In genomic region chr3:30972449-30972848, GRCh38 we compare ENCODE assay signal across 27 cellular contexts.
"Had no signal": no experiment of that assay in that cellular context is flagged by ENCODE, and none has a peak within 500 bp of the region (broad histone marks: within the 10 kb centered on the region; RNA-seq: fewer than 3 reads in every experiment).

No MANE protein-coding gene starts in this region.

- H3K36me3 ChIP-seq: colonic mucosa, esophagus squamous epithelium, gastrocnemius medialis, gastroesophageal sphincter, heart left ventricle, heart right ventricle had no signal

- H3K27ac ChIP-seq: colonic mucosa, coronary artery, dorsolateral prefrontal cortex, epithelial cell of prostate, esophagus squamous epithelium, foreskin keratinocyte, gastrocnemius medialis, gastroesophageal sphincter, heart left ventricle, heart right ventricle had no signal

- H3K4me1 ChIP-seq: colonic mucosa, esophagus squamous epithelium, foreskin keratinocyte, gastrocnemius medialis, gastroesophageal sphincter, heart left ventricle, heart right ventricle had no signal

- DNase-seq: colonic mucosa; cortex of kidney; dermis blood vessel endothelial cell; dorsolateral prefrontal cortex; effector CD4-positive, alpha-beta T cell; effector CD8-positive, alpha-beta T cell; effector memory CD4-positive, alpha-beta T cell; effector memory CD8-positive, alpha-beta T cell; endodermal cell; erythroblast; esophagus squamous epithelium; foreskin fibroblast; foreskin keratinocyte; foreskin melanocyte; gastrocnemius medialis; glutamatergic neuron; head of caudate nucleus; heart left ventricle; heart right ventricle had no signal

- H3K4me3 ChIP-seq: colonic mucosa, coronary artery, dorsolateral prefrontal cortex, esophagus squamous epithelium, gastrocnemius medialis, gastroesophageal sphincter, heart left ventricle, heart right ventricle had no signal

- H3K9me3 ChIP-seq: colonic mucosa, esophagus squamous epithelium, gastrocnemius medialis, gastroesophageal sphincter, heart left ventricle, heart right ventricle had no signal

- H3K27me3 ChIP-seq: colonic mucosa, esophagus squamous epithelium, foreskin keratinocyte, gastrocnemius medialis, gastroesophageal sphincter, heart left ventricle had no signal

- FAIRE-seq: colon, endometrium, endothelial cell of umbilical vein, frontal cortex had no signal

- ATAC-seq: effector memory CD8-positive, alpha-beta T cell; esophagus mucosa; foreskin keratinocyte; gastrocnemius medialis; gastroesophageal sphincter; heart left ventricle; heart right ventricle had no signal
